8 cellular contexts compared by ENCODE assay signal in the genomic region with DNA sequence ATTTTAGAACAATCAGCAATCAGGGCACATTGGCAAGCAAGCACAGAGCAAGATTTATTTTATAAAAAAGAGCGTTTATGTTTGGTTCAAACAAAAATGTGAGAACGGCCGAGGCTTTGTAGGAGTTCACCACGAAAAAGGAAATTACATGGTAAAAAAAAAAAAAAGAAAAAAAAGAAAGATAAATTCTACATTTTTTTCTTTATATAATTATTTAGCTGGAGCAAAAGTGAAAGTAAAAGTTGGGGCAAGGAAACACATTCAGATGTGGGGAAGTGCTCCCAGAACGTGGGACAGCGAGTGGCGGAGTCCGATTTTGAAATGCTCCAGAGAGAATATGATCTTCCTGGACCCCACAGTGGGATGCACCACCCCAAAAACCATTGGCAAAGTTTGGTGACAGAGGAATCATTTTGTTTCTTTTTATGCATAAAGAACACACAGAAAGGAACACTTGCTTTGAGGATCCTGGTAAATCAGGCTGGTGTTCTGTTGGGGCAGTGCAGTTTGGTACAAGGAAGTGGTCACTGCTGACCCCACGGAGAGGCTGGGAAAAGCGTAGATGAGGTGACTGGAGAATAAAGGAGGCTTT. TPM values are rescaled to one million over a fixed set of nuclear protein-coding genes. Genes with fewer than 3 reads are reported as not detected.
A peak's percentile ranks its signal among the peaks of the same experiment; 100 is the strongest.
DNase-seq lines count a peak whose midpoint lies in the region; ATAC-seq, FAIRE-seq and TF ChIP-seq lines count a peak whose summit lies in the region.

No MANE protein-coding gene starts in this region.

- peak overlapping the region; percentile 90 to 97 for H3K4me3 Mint-ChIP-seq in CD14-positive monocyte

- H3K27me3 Mint-ChIP-seq in CD14-positive monocyte (ENCODE audit: low read depth in 3 of 3), result peaks cover 0 to 2% (median 0%) of the 10 kb centered on the region in 3 donors

- H3K27me3 ChIP-seq in bronchial epithelial cell (ENCODE audit: control insufficient read depth, insufficient read depth, low read length) (no peaks in the 10 kb centered on the region), mesenchymal stem cell (ENCODE audit: control insufficient read depth in 1 of 2, insufficient read depth in 1 of 2, low read length in 2 of 2) (no peaks in the 10 kb centered on the region), aorta (ENCODE audit: control insufficient read depth in 1 of 2, insufficient read depth in 2 of 2, low read length in 1 of 2) (no peaks in the 10 kb centered on the region)

- no peak overlapping the region for H2BK5ac ChIP-seq in mesenchymal stem cell (ENCODE audit: low read depth, low read length, poor library complexity, severe bottlenecking)

- H3K4me3 ChIP-seq in bronchial epithelial cell (ENCODE audit: low read depth, low read length) (peak overlapping the region; percentile 27), mesenchymal stem cell (ENCODE audit: insufficient read depth in 1 of 2, low read depth in 1 of 2, low read length in 2 of 2) (peak overlapping the region in 1 of 2 experiments; percentile 71), aorta (ENCODE audit: low read length in 2 of 2) (peak overlapping the region; percentile 29 to 78)

- H3K14ac ChIP-seq in mesenchymal stem cell (ENCODE audit: low read length in 2 of 2), result peak overlapping the region in 1 of 2 experiments; percentile 26

- ATAC-seq in aorta (ENCODE audit: low FRiP score) (peak; percentile 83), HG02763 (IDR thresholded peaks at IDR 0.05; ENCODE audit: unreplicated experiment) (no peak)

- peak overlapping the region; percentile 98 for H2BK120ac ChIP-seq in mesenchymal stem cell (ENCODE audit: low read depth, low read length)

- peak overlapping the region; percentile 85 for H3K9ac ChIP-seq in mesenchymal stem cell (ENCODE audit: low read length)

- peak overlapping the region; percentile 75 to 99 for H3K18ac ChIP-seq in mesenchymal stem cell (ENCODE audit: low read depth in 1 of 2, low read length in 2 of 2)

- no peak overlapping the region for H3K23ac ChIP-seq in mesenchymal stem cell (ENCODE audit: low read length in 2 of 2)

- TF ChIP-seq CTCF in CD14-positive monocyte (IDR thresholded peaks at IDR 0.05) (no peak), bronchial epithelial cell (IDR thresholded peaks at IDR 0.05; ENCODE audit: insufficient read depth, low read length, severe bottlenecking) (no peak)

- H3K9me3 ChIP-seq in mesenchymal stem cell (ENCODE audit: control insufficient read depth, low read length) (no peaks in the 10 kb centered on the region), aorta (ENCODE audit: control insufficient read depth, low read length) (no peaks in the 10 kb centered on the region)

- peak overlapping the region; percentile 61 for H2AFZ ChIP-seq in mesenchymal stem cell (ENCODE audit: low read depth, low read length)

- no peak overlapping the region for H3K27ac ChIP-seq in mesenchymal stem cell (ENCODE audit: low read length, poor library complexity, severe bottlenecking)
- H3K27ac ChIP-seq in aorta (ENCODE audit: low read depth in 1 of 2, low read length in 2 of 2), result no peak overlapping the region

- no peak for FAIRE-seq in bronchial epithelial cell (lab: Jason Lieb, UNC)

- H3K4me1 Mint-ChIP-seq in CD14-positive monocyte, result peaks cover 33% of the 10 kb centered on the region

- H3K4me1 ChIP-seq in mesenchymal stem cell (ENCODE audit: control insufficient read depth, insufficient read depth, low read depth, low read length), result peaks cover 5% of the 10 kb centered on the region
- H3K4me1 ChIP-seq in aorta (ENCODE audit: control insufficient read depth in 1 of 2, insufficient read depth in 2 of 2, low read length in 2 of 2), result no peaks in the 10 kb centered on the region

- no peaks in the 10 kb centered on the region for H3K9me3 Mint-ChIP-seq in CD14-positive monocyte

- intact Hi-C loops in CD14-positive monocyte (cut with micrococcal nuclease), result no loop called here
- intact Hi-C loops in aorta (cut with DNase I), result no loop called here

- H3K27ac Mint-ChIP-seq in CD14-positive monocyte, result peak overlapping the region; percentile 91 to 98 (median 94)

- DNase-seq in CD14-positive monocyte (ENCODE audit: low spot score), result no peak
- peak; percentile 38 for DNase-seq in MV-4-11 (lab: John Stamatoyannopoulos, UW)
- DNase-seq in bronchial epithelial cell (ENCODE audit: low read depth), result no peak
- DNase-seq in mesenchymal stem cell, result peak; percentile 55
- no peak for DNase-seq in aorta
- DNase-seq in stimulated activated CD4-positive, alpha-beta T cell treated with anti-CD3 and anti-CD28 coated beads, Interleukin-15, amount 100 ng/mL, for 24 hours, result no peak
- DNase-seq in cerebellar cortex (ENCODE audit: low spot score), result no peak

- no peaks in the 10 kb centered on the region for H3K36me3 Mint-ChIP-seq in CD14-positive monocyte

- WGBS in mesenchymal stem cell, result 74% methylated on average over 7 of the region's 10 CpGs
- 16 to 18% methylated on average over 10 of the region's 10 CpGs for WGBS in aorta, 2 donors

- H3K79me1 ChIP-seq in mesenchymal stem cell (replicated peaks; ENCODE audit: low read length, poor library complexity, severe bottlenecking), result no peaks in the 10 kb centered on the region

- peak overlapping the region; percentile 93 for H4K8ac ChIP-seq in mesenchymal stem cell (ENCODE audit: low read length)

- H3K36me3 ChIP-seq in bronchial epithelial cell (ENCODE audit: control insufficient read depth, insufficient read depth, low read length), result no peaks in the 10 kb centered on the region
- no peaks in the 10 kb centered on the region for H3K36me3 ChIP-seq in mesenchymal stem cell (ENCODE audit: control insufficient read depth in 1 of 2, insufficient read depth in 2 of 2, low read depth in 1 of 2, low read length in 2 of 2)
- no peaks in the 10 kb centered on the region for H3K36me3 ChIP-seq in aorta (ENCODE audit: control insufficient read depth in 1 of 2, insufficient read depth in 2 of 2, low read length in 1 of 2)

- peak overlapping the region; percentile 66 for H3K4me2 ChIP-seq in mesenchymal stem cell (ENCODE audit: low read length, poor library complexity, severe bottlenecking)

- H3K4ac ChIP-seq in mesenchymal stem cell (ENCODE audit: low read depth in 1 of 2, low read length in 2 of 2), result peak overlapping the region; percentile 24 to 97

- H2AK5ac ChIP-seq in mesenchymal stem cell (ENCODE audit: low read length, severe bottlenecking), result no peak overlapping the region

- peak overlapping the region in 1 of 2 experiments; percentile 63 for H2BK12ac ChIP-seq in mesenchymal stem cell (ENCODE audit: low read length in 2 of 2)

- no peak overlapping the region for H2BK15ac ChIP-seq in mesenchymal stem cell (ENCODE audit: low read depth, poor library complexity, severe bottlenecking)

- H4K91ac ChIP-seq in mesenchymal stem cell (ENCODE audit: low read length), result peak overlapping the region; percentile 89

RNA-seq across cellular contexts. Expression of a gene that starts 16.3 kb away (rescaled TPM):
- polyA plus RNA-seq in CD14-positive monocyte (100 to 1,000 TPM; 393 to 397 TPM), aorta (100 to 1,000 TPM; 234 to 461 TPM)
- total RNA-seq in bronchial epithelial cell (160 and 341 TPM in 2 replicates), aorta (100 to 1,000 TPM; 112 to 119 TPM)
- polyA plus RNA-seq in mesenchymal stem cell (2013, experiment 1 of 2), result 332 TPM
- 334 TPM for polyA plus RNA-seq in mesenchymal stem cell (2013, experiment 2 of 2)

Comparison
In these comparisons a context has a peak if more than half of its experiments do, and no peak if none do; other contexts are left out.
1. DNase-seq: peak in MV-4-11 (single experiment) and mesenchymal stem cell (single experiment); none in CD14-positive monocyte (single experiment), bronchial epithelial cell (single experiment), aorta (0 of 2), stimulated activated CD4-positive, alpha-beta T cell treated with anti-CD3 and anti-CD28 coated beads, Interleukin-15, amount 100 ng/mL, for 24 hours (single experiment) and cerebellar cortex (single experiment).